ENCODE assay signal across 1 cellular context in genomic region chr4:148311493-148311892, GRCh38.
TF ChIP-seq lines count a peak whose summit lies in the region.

No MANE protein-coding gene starts in this region.

TF ChIP-seq in WTC11, 78 proteins besides CTCF, POLR2A, EP300 and RAD21 (continued from another document):
- TF ChIP-seq, protein P1, sequence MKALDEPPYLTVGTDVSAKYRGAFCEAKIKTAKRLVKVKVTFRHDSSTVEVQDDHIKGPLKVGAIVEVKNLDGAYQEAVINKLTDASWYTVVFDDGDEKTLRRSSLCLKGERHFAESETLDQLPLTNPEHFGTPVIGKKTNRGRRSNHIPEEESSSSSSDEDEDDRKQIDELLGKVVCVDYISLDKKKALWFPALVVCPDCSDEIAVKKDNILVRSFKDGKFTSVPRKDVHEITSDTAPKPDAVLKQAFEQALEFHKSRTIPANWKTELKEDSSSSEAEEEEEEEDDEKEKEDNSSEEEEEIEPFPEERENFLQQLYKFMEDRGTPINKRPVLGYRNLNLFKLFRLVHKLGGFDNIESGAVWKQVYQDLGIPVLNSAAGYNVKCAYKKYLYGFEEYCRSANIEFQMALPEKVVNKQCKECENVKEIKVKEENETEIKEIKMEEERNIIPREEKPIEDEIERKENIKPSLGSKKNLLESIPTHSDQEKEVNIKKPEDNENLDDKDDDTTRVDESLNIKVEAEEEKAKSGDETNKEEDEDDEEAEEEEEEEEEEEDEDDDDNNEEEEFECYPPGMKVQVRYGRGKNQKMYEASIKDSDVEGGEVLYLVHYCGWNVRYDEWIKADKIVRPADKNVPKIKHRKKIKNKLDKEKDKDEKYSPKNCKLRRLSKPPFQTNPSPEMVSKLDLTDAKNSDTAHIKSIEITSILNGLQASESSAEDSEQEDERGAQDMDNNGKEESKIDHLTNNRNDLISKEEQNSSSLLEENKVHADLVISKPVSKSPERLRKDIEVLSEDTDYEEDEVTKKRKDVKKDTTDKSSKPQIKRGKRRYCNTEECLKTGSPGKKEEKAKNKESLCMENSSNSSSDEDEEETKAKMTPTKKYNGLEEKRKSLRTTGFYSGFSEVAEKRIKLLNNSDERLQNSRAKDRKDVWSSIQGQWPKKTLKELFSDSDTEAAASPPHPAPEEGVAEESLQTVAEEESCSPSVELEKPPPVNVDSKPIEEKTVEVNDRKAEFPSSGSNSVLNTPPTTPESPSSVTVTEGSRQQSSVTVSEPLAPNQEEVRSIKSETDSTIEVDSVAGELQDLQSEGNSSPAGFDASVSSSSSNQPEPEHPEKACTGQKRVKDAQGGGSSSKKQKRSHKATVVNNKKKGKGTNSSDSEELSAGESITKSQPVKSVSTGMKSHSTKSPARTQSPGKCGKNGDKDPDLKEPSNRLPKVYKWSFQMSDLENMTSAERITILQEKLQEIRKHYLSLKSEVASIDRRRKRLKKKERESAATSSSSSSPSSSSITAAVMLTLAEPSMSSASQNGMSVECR (CRISPR knock-in tag; IDR thresholded peaks at IDR 0.05; ENCODE audit: borderline replicate concordance): no peak
- no peak for TF ChIP-seq NFYB (CRISPR knock-in tag; conservative IDR thresholded peaks at IDR 0.05; ENCODE audit: low read depth)
- TF ChIP-seq CREM (CRISPR knock-in tag; IDR thresholded peaks at IDR 0.05): no peak
